In genomic region chr1:32335619-32335950, GRCh38 we compare ENCODE assay signal across 2 cellular contexts.
TF ChIP-seq lines count a peak whose summit lies in the region.

No MANE protein-coding gene starts in this region.

TF ChIP-seq in HCT116, 20 proteins besides CTCF, POLR2A, EP300 and RAD21:
- no peak for TF ChIP-seq ZNF274 (IDR thresholded peaks at IDR 0.05; ENCODE audit: low read depth, low read length)
- no peak for TF ChIP-seq EGR1 (IDR thresholded peaks at IDR 0.05; ENCODE audit: low read depth)
- TF ChIP-seq CEBPB (IDR thresholded peaks at IDR 0.05; ENCODE audit: low read depth): no peak
- TF ChIP-seq TCF7L2 (IDR thresholded peaks at IDR 0.05; ENCODE audit: borderline replicate concordance, extremely low read depth, insufficient read depth, insufficient read length): peak; percentile 68
- no peak for TF ChIP-seq REST (IDR thresholded peaks at IDR 0.05; ENCODE audit: low read depth)
- TF ChIP-seq EZH2 (IDR thresholded peaks at IDR 0.05): no peak

TF ChIP-seq in GM12878, 131 proteins besides CTCF, POLR2A, EP300 and RAD21:
- TF ChIP-seq SREBF1 (IDR thresholded peaks at IDR 0.05; ENCODE audit: low read length) (no peak), IRF5 (IDR thresholded peaks at IDR 0.05; ENCODE audit: borderline replicate concordance) (no peak), CREB1 (IDR thresholded peaks at IDR 0.05; ENCODE audit: low read depth) (no peak), SMC3 (IDR thresholded peaks at IDR 0.05; ENCODE audit: borderline replicate concordance, low read length) (no peak)
